13 cellular contexts compared by ENCODE assay signal in the genomic region with DNA sequence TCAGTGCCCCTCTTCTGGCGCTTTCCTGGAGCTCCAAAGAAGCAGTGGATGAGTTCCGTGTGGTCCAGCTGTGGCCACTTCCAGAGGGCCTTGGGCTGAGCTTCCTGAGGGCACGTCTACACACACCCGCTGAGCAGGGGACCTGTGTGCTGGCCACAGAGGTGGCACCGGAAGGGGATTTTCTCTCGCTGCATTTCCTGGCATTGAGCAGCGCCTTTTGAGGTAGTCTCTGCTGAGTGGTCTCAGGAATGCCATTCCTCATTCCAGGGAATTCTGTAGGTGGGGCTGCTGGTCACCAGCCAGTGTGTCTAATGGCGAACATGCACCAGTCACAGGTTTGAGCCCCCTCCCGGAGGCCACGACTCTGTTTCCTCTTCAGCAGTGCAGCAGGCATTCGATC. TPM values are rescaled to one million over a fixed set of nuclear protein-coding genes. Genes with fewer than 3 reads are reported as not detected.
DNase-seq lines count a peak whose midpoint lies in the region; ATAC-seq, FAIRE-seq and TF ChIP-seq lines count a peak whose summit lies in the region.
"Had no signal": no experiment of that assay in that cellular context is flagged by ENCODE, and none has a peak within 500 bp of the region (broad histone marks: within the 10 kb centered on the region; RNA-seq: fewer than 3 reads in every experiment).

No MANE protein-coding gene starts in this region.

- H3K4me1 ChIP-seq in kidney (ENCODE audit: control insufficient read depth in 1 of 2, insufficient read depth in 1 of 2, low read depth in 1 of 2, low read length in 2 of 2) (peaks cover 21 to 24% of the 10 kb centered on the region in 2 donors), subcutaneous abdominal adipose tissue (ENCODE audit: control insufficient read depth in 5 of 5, insufficient read depth in 5 of 5, low read length in 5 of 5) (peaks cover 26 to 74% (median 63%) of the 10 kb centered on the region in 5 donors)

- no peaks in the 10 kb centered on the region for H3K27me3 ChIP-seq in subcutaneous abdominal adipose tissue (ENCODE audit: control insufficient read depth in 5 of 5, insufficient read depth in 4 of 5, low read length in 5 of 5)

- intact Hi-C loops in MCF 10A (cut with micrococcal nuclease), result loop anchor here (2.0 kb wide), 3 partner anchors 17 to 39 kb away; no protein-coding TSS in a partner anchor
- intact Hi-C loops in kidney (cut with DNase I), result no loop called here

- no peak overlapping the region for H3K9ac ChIP-seq in kidney (ENCODE audit: low read length in 2 of 2)
- H3K9ac ChIP-seq in subcutaneous abdominal adipose tissue (ENCODE audit: low read length in 5 of 5), result peak overlapping the region; percentile 7 to 66 (median 48)

- H3K36me3 Mint-ChIP-seq in MCF 10A (ENCODE audit: insufficient read depth, unreplicated experiment), result no peaks in the 10 kb centered on the region
- H3K36me3 Mint-ChIP-seq: memory B cell had no signal

- no peaks in the 10 kb centered on the region for H3K27me3 Mint-ChIP-seq in MCF 10A (ENCODE audit: insufficient read depth, unreplicated experiment)

- no peak for ATAC-seq in GM19463 (IDR thresholded peaks at IDR 0.05; ENCODE audit: unreplicated experiment)
- ATAC-seq in HG03025 (IDR thresholded peaks at IDR 0.05; ENCODE audit: low FRiP score, unreplicated experiment), result no peak

- H3K36me3 ChIP-seq in kidney (ENCODE audit: control insufficient read depth in 1 of 2, insufficient read depth in 2 of 2, low read length in 2 of 2) (no peaks in the 10 kb centered on the region), subcutaneous abdominal adipose tissue (ENCODE audit: control insufficient read depth in 5 of 5, insufficient read depth in 5 of 5, low read length in 5 of 5) (no peaks in the 10 kb centered on the region)

- TF ChIP-seq CTCF in MCF 10A (IDR thresholded peaks at IDR 0.05; ENCODE audit: unreplicated experiment) (no peak), kidney (IDR thresholded peaks at IDR 0.05; ENCODE audit: borderline replicate concordance, extremely low read depth, insufficient read depth) (no peak), GM13976 (IDR thresholded peaks at IDR 0.05; ENCODE audit: borderline replicate concordance, control extremely low read depth, extremely low read depth, insufficient read depth, missing control alignments) (no peak)

- CTCF ChIA-PET in MCF 10A (lab: Yijun Ruan, JAX), result interaction anchor here (0.7 to 2.5 kb wide), 5 partner anchors 17 to 381 kb away, joined by 3 to 9 read pairs (median 4); no protein-coding TSS in a partner anchor

- H3K4me3 ChIP-seq in kidney (ENCODE audit: low read length in 2 of 2) (no peak overlapping the region), subcutaneous abdominal adipose tissue (ENCODE audit: low read depth in 1 of 5, low read length in 5 of 5) (peak overlapping the region in 1 of 5 donors; percentile 18)

- no TSS peak for BruUV-seq in MCF 10A (replicated peaks; lab: Mats Ljungman, UMichigan)

- H3K27ac Mint-ChIP-seq in MCF 10A (ENCODE audit: low read depth, unreplicated experiment), result peak overlapping the region; percentile 5
- H3K27ac Mint-ChIP-seq: memory B cell had no signal

- peak overlapping the region; percentile 61 to 66 for H3K27ac ChIP-seq in kidney (ENCODE audit: low read depth in 2 of 2, low read length in 2 of 2)
- peak overlapping the region; percentile 98 for H3K27ac ChIP-seq in subcutaneous abdominal adipose tissue (ENCODE audit: low read depth, low read length)

- no peak overlapping the region for H3K4me3 Mint-ChIP-seq in MCF 10A (ENCODE audit: unreplicated experiment)
- H3K4me3 Mint-ChIP-seq: memory B cell had no signal

- in situ Hi-C loops in GM13976 (cut with MboI; ENCODE audit: low sequenced_read_pairs, unreplicated experiment), result no loop called here

- no peaks in the 10 kb centered on the region for H3K9me3 Mint-ChIP-seq in MCF 10A (ENCODE audit: unreplicated experiment)
- H3K9me3 Mint-ChIP-seq: memory B cell had no signal

- DNase-seq in HT1080 (ENCODE audit: low read depth) (peak; percentile 39), MCF 10A (ENCODE audit: unreplicated experiment) (no peak), kidney (peak; percentile 73), NCI-H146 treated with DMSO at 0.1 percent for 48 hours (lab: John Stamatoyannopoulos, UW; ENCODE audit: unreplicated experiment) (no peak), GM13976 (ENCODE audit: low spot score) (no peak)
- DNase-seq: NCI-H1417 had no signal

- H3K9me3 ChIP-seq in kidney (ENCODE audit: control insufficient read depth in 1 of 2, low read length in 2 of 2), result no peaks in the 10 kb centered on the region
- H3K9me3 ChIP-seq in subcutaneous abdominal adipose tissue (ENCODE audit: control insufficient read depth in 5 of 5, low read length in 5 of 5), result no peaks in the 10 kb centered on the region

- POLR2A ChIA-PET in MCF 10A (lab: Yijun Ruan, JAX), result interaction anchor here (0.9 to 4.9 kb wide), 9 partner anchors 10 to 152 kb away, joined by 3 to 95 read pairs (median 15); a partner anchor contains a TSS

- FAIRE-seq in kidney (lab: Jason Lieb, UNC), result no peak
- FAIRE-seq: bronchial epithelial cell, frontal cortex, small intestine had no signal

- peaks cover 65% of the 10 kb centered on the region for H3K4me1 Mint-ChIP-seq in MCF 10A (ENCODE audit: insufficient read depth, unreplicated experiment)
- H3K4me1 Mint-ChIP-seq: memory B cell had no signal

RNA-seq across cellular contexts. Expression of a gene that starts 48.1 kb away (rescaled TPM):
- total RNA-seq in HT1080 (2014; rRNA removed; shearing (Covaris generic)), result 197 and 213 TPM in 2 replicates
- polyA plus RNA-seq in HT1080 (2015; cell fraction: cytosol; rRNA removed), result 165 and 175 TPM in 2 replicates
- polyA plus RNA-seq in HT1080 (2015; cell fraction: nucleus; rRNA removed), result 320 and 337 TPM in 2 replicates
- total RNA-seq in MCF 10A (2022) (92.6 and 137 TPM in 2 replicates), kidney (83.5 TPM)
- polyA plus RNA-seq in kidney (ENCODE audit: insufficient read depth, low read depth, low replicate concordance), result 19.5 TPM

Comparison
In these comparisons a context has a peak if more than half of its experiments do, and no peak if none do; other contexts are left out.
1. DNase-seq: peak in HT1080 (single experiment) and kidney (single experiment); none in MCF 10A (single experiment), NCI-H146 treated with DMSO at 0.1 percent for 48 hours (single experiment) and GM13976 (single experiment).
2. H3K9ac ChIP-seq: peak in subcutaneous abdominal adipose tissue (5 of 5); none in kidney (0 of 2).